In the genomic region with DNA sequence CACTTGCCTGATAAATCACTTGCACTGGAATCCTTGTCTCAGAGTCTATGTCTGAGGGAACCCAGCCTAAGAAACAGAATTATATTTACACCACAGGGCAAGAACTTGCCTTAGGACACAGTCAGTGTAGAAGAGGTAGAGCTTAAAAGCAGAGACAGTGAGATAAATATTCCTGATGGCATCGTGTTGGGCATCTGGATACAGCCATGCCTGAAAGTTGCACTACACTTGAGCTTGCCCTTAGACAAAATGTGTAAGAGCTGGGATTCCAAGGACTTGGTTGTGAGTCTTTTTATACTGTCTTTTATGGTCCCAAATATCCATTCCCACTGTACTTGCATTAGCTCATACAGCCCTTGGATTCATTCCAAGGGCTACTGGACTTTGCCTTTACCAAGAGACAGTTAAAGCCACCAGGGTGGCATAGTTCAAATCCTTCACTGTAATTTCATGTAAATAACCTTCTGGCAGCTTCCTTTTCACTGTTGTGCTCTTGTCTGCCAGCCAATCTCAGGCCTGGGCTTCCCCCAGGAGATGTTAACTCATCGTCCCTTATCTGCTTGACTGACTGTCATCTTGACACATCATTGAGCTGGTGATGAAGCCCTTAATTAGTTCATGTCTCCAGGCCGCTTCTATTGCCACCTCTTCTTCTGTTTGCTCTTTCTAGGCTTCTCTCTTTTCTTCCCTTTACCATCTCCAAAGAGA, we compare ENCODE assay signal across 17 cellular contexts.
DNase-seq lines count a peak whose midpoint lies in the region; ATAC-seq and TF ChIP-seq lines count a peak whose summit lies in the region.
"Had no signal": no experiment of that assay in that cellular context is flagged by ENCODE, and none has a peak within 500 bp of the region (broad histone marks: within the 10 kb centered on the region; RNA-seq: fewer than 3 reads in every experiment).

No MANE protein-coding gene starts in this region.

- H3K4me1 Mint-ChIP-seq in stimulated activated memory B cell treated with anti-CD40 and anti-IgM and Interleukin-4, amounts not matched to agents 10 μg/mL and 1 μg/mL and 100 μg/mL, for 72 hours = no peaks in the 10 kb centered on the region
- H3K4me1 Mint-ChIP-seq: activated B cell treated with CpG ODN at 0.5 μM for 24 hours, B cell, natural killer cell had no signal

- peaks cover 23% of the 10 kb centered on the region for H3K4me1 ChIP-seq in mucosa of descending colon (ENCODE audit: low read depth)
- H3K4me1 ChIP-seq: left lung had no signal

- H3K36me3 Mint-ChIP-seq in stimulated activated memory B cell treated with anti-CD40 and anti-IgM and Interleukin-4, amounts not matched to agents 10 μg/mL and 1 μg/mL and 100 μg/mL, for 72 hours = no peaks in the 10 kb centered on the region
- H3K36me3 Mint-ChIP-seq: natural killer cell had no signal

- intact Hi-C loops in mucosa of descending colon (cut with DNase I, micrococcal nuclease) = no loop called here

- no peaks in the 10 kb centered on the region for H3K36me3 ChIP-seq in mucosa of descending colon (ENCODE audit: low read depth)
- H3K36me3 ChIP-seq: left lung had no signal

- no peak overlapping the region for H3K27ac Mint-ChIP-seq in stimulated activated memory B cell treated with anti-CD40 and anti-IgM and Interleukin-4, amounts not matched to agents 10 μg/mL and 1 μg/mL and 100 μg/mL, for 72 hours
- H3K27ac Mint-ChIP-seq: activated B cell treated with CpG ODN at 0.5 μM for 24 hours, B cell, natural killer cell had no signal

- peak; percentile 91 for ATAC-seq in mucosa of descending colon
- ATAC-seq in stimulated activated memory B cell treated with anti-CD40 and anti-IgM and Interleukin-4, amounts not matched to agents 10 μg/mL and 1 μg/mL and 100 μg/mL, for 72 hours = no peak
- no peak for ATAC-seq in HG03521 (IDR thresholded peaks at IDR 0.05; ENCODE audit: unreplicated experiment)
- ATAC-seq: left lung, natural killer cell had no signal

- peaks cover 3% of the 10 kb centered on the region for H3K9me3 Mint-ChIP-seq in stimulated activated memory B cell treated with anti-CD40 and anti-IgM and Interleukin-4, amounts not matched to agents 10 μg/mL and 1 μg/mL and 100 μg/mL, for 72 hours
- H3K9me3 Mint-ChIP-seq: activated B cell treated with CpG ODN at 0.5 μM for 24 hours had no signal

- H3K27me3 Mint-ChIP-seq in stimulated activated memory B cell treated with anti-CD40 and anti-IgM and Interleukin-4, amounts not matched to agents 10 μg/mL and 1 μg/mL and 100 μg/mL, for 72 hours = no peaks in the 10 kb centered on the region
- H3K27me3 Mint-ChIP-seq: activated B cell treated with CpG ODN at 0.5 μM for 24 hours, B cell had no signal

- H3K9me3 ChIP-seq in mucosa of descending colon = no peaks in the 10 kb centered on the region
- H3K9me3 ChIP-seq: left lung had no signal

- DNase-seq in ELF-1 (ENCODE audit: low read depth, low spot score) (peak; percentile 74), NCI-H2196 treated with DMSO at 0.1 percent for 48 hours (lab: John Stamatoyannopoulos, UW; ENCODE audit: unreplicated experiment) (peak; percentile 46), fibroblast of pulmonary artery (ENCODE audit: low read depth) (peak; percentile 14), mucosa of descending colon (peak in 2 of 3 donors; percentile 48 to 87), foreskin melanocyte (no peak)
- DNase-seq in stimulated activated CD4-positive, alpha-beta T cell treated with anti-CD3 and anti-CD28 coated beads, Interleukin-15, amount 100 ng/mL, for 24 hours = no peak
- DNase-seq: activated B cell treated with CpG ODN at 0.5 μM for 24 hours; activated effector memory CD4-positive, alpha-beta T cell treated with Interleukin-2 at 50 U/mL for 16 hours; aorta; left lung; natural killer cell; NCI-H146; NCI-H82; T-helper 1 cell had no signal

- TF ChIP-seq CTCF in fibroblast of pulmonary artery (IDR thresholded peaks at IDR 0.05; ENCODE audit: low read length, missing control alignments) (no peak), mucosa of descending colon (IDR thresholded peaks at IDR 0.05) (no peak)

- H3K4me3 ChIP-seq in fibroblast of pulmonary artery (replicated peaks; ENCODE audit: low read depth, low read length) = no peak overlapping the region
- H3K4me3 ChIP-seq in mucosa of descending colon = no peak overlapping the region
- H3K4me3 ChIP-seq: left lung had no signal

- H3K4me3 Mint-ChIP-seq in stimulated activated memory B cell treated with anti-CD40 and anti-IgM and Interleukin-4, amounts not matched to agents 10 μg/mL and 1 μg/mL and 100 μg/mL, for 72 hours = no peak overlapping the region
- H3K4me3 Mint-ChIP-seq: activated B cell treated with CpG ODN at 0.5 μM for 24 hours, B cell, natural killer cell had no signal

Comparison
In these comparisons a context has a peak if more than half of its experiments do, and no peak if none do; other contexts are left out.
1. DNase-seq: peak in ELF-1 (single experiment), NCI-H2196 treated with DMSO at 0.1 percent for 48 hours (single experiment), fibroblast of pulmonary artery (single experiment) and mucosa of descending colon (2 of 3); none in foreskin melanocyte (single experiment) and stimulated activated CD4-positive, alpha-beta T cell treated with anti-CD3 and anti-CD28 coated beads, Interleukin-15, amount 100 ng/mL, for 24 hours (single experiment).